8 cellular contexts compared by ENCODE assay signal in the genomic region with DNA sequence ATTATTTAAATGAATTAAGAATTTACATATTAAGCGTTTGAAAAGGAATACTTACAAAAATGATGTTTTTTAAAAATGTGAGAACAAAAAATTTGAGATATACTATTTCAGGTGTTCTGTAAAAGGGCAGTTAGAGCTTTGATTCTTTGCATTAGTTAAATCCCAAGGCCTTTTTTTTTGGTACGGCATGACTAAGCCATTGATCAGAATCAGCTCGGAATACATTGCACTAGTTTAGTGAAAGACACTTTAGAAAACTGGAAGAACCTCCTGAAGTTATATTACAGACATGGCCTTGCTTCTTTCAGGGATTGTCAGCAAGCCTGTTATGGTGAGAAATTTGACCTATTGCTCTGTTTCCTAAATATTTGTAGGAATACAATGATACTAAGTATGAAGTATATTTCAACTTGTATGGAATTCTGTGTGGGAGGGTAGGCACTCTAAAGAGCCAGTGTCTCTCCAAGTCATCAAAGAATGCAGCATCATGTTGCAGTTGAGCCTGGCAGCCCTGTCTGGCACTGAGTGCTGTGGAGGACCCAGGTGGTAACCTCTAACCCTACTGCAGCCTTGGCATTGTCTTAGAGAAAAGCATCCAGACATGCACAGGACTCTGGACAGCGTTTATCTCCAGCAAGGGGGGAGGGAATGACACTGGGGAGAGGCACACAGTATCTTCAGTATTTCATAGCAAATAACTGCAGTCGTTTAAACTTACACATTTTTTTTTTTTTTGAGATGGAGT. TPM values are rescaled to one million over a fixed set of nuclear protein-coding genes. Genes with fewer than 3 reads are reported as not detected.
A peak's percentile ranks its signal among the peaks of the same experiment; 100 is the strongest.
DNase-seq lines count a peak whose midpoint lies in the region; ATAC-seq and TF ChIP-seq lines count a peak whose summit lies in the region.

No MANE protein-coding gene starts in this region.

- no peak for ATAC-seq in activated T-cell treated with anti-CD3 and anti-CD28 coated beads, Interleukin-2, amount 50 U/mL, for 72 hours (replicated peaks in 1 of 2)
- no peak for ATAC-seq in thoracic aorta (ENCODE audit: insufficient number of reproducible peaks, low FRiP score, low read depth)

- H3K36me3 Mint-ChIP-seq in activated T-cell treated with anti-CD3 and anti-CD28 coated beads, Interleukin-2, amount 50 U/mL, for 72 hours (ENCODE audit: insufficient read depth in 2 of 2): peaks cover 0 to 3% of the 10 kb centered on the region in 2 donors
- no peaks in the 10 kb centered on the region for H3K36me3 Mint-ChIP-seq in activated naive CD8-positive, alpha-beta T cell

- TF ChIP-seq CTCF in kidney epithelial cell (IDR thresholded peaks at IDR 0.05; ENCODE audit: insufficient read depth, low read length, poor library complexity, severe bottlenecking) (no peak), thoracic aorta (IDR thresholded peaks at IDR 0.05) (no peak)

- H3K9me3 ChIP-seq in thoracic aorta: no peaks in the 10 kb centered on the region

- peak overlapping the region; percentile 85 to 90 for H3K4me3 Mint-ChIP-seq in activated T-cell treated with anti-CD3 and anti-CD28 coated beads, Interleukin-2, amount 50 U/mL, for 72 hours
- H3K4me3 Mint-ChIP-seq in activated naive CD8-positive, alpha-beta T cell: peak overlapping the region; percentile 90

- no peaks in the 10 kb centered on the region for H3K27me3 Mint-ChIP-seq in activated T-cell treated with anti-CD3 and anti-CD28 coated beads, Interleukin-2, amount 50 U/mL, for 72 hours (ENCODE audit: low read depth)
- H3K27me3 Mint-ChIP-seq in activated naive CD8-positive, alpha-beta T cell: no peaks in the 10 kb centered on the region

- peaks cover 48% of the 10 kb centered on the region for H3K4me1 Mint-ChIP-seq in activated T-cell treated with anti-CD3 and anti-CD28 coated beads, Interleukin-2, amount 50 U/mL, for 72 hours (ENCODE audit: low read depth)
- H3K4me1 Mint-ChIP-seq in activated naive CD8-positive, alpha-beta T cell (ENCODE audit: low read depth): peaks cover 39% of the 10 kb centered on the region

- H3K27ac ChIP-seq in thoracic aorta: peak overlapping the region; percentile 95 to 99

- no peaks in the 10 kb centered on the region for H3K9me3 Mint-ChIP-seq in activated T-cell treated with anti-CD3 and anti-CD28 coated beads, Interleukin-2, amount 50 U/mL, for 72 hours
- no peaks in the 10 kb centered on the region for H3K9me3 Mint-ChIP-seq in activated naive CD8-positive, alpha-beta T cell (ENCODE audit: low read depth)

- H3K36me3 ChIP-seq in kidney epithelial cell (ENCODE audit: control insufficient read depth, insufficient read depth, low read length): no peaks in the 10 kb centered on the region
- no peaks in the 10 kb centered on the region for H3K36me3 ChIP-seq in thoracic aorta

- no peak for DNase-seq in activated T-cell treated with anti-CD3 and anti-CD28 coated beads, Interleukin-2, amount 50 U/mL, for 72 hours
- no peak for DNase-seq in activated T-cell treated with anti-CD3 and anti-CD28 coated beads, Interleukin-2, amount 50 U/mL, for 1 hour
- DNase-seq in kidney epithelial cell (ENCODE audit: low read depth): no peak
- DNase-seq in thoracic aorta (ENCODE audit: low spot score): no peak
- DNase-seq in SHP77 (lab: John Stamatoyannopoulos, UW): no peak
- no peak for DNase-seq in AG08396 (ENCODE audit: low spot score)
- no peak for DNase-seq in HPDE6-E6E7 (ENCODE audit: extremely low spot score)

- H3K27me3 ChIP-seq in kidney epithelial cell (ENCODE audit: control insufficient read depth, insufficient read depth, low read length): no peaks in the 10 kb centered on the region
- H3K27me3 ChIP-seq in thoracic aorta (replicated peaks; ENCODE audit: insufficient read depth): no peaks in the 10 kb centered on the region

- H3K4me1 ChIP-seq in thoracic aorta (ENCODE audit: control insufficient read depth in 1 of 2, low read depth in 2 of 2): peaks cover 22 to 66% of the 10 kb centered on the region in 2 donors

- H3K4me3 ChIP-seq in kidney epithelial cell (ENCODE audit: low read depth, low read length) (peak overlapping the region; percentile 91), thoracic aorta (peak overlapping the region; percentile 93)

- H3K27ac Mint-ChIP-seq in activated T-cell treated with anti-CD3 and anti-CD28 coated beads, Interleukin-2, amount 50 U/mL, for 72 hours: no peak overlapping the region
- peak overlapping the region; percentile 87 for H3K27ac Mint-ChIP-seq in activated naive CD8-positive, alpha-beta T cell

RNA-seq across cellular contexts. Expression of a gene that starts 1.5 kb away (rescaled TPM):
- total RNA-seq in activated T-cell treated with anti-CD3 and anti-CD28 coated beads, Interleukin-2, amount 50 U/mL, for 72 hours: 100 to 1,000 TPM; 165 to 177 TPM
- total RNA-seq in kidney epithelial cell (266 and 280 TPM in 2 replicates), thoracic aorta (100 to 1,000 TPM; 545 to 588 TPM)
